Comparison of ENCODE assay signal across 8 cellular contexts in genomic region chr4:88320174-88320779, GRCh38. TPM values are rescaled to one million over a fixed set of nuclear protein-coding genes. Genes with fewer than 3 reads are reported as not detected.
DNase-seq lines count a peak whose midpoint lies in the region; ATAC-seq, FAIRE-seq and TF ChIP-seq lines count a peak whose summit lies in the region.

No MANE protein-coding gene starts in this region.

- FAIRE-seq in RCC 7860 (lab: Jason Lieb, UNC): no peak

- H3K27ac ChIP-seq in HL-60 (replicated peaks): peak overlapping the region; percentile 65
- H3K27ac ChIP-seq in esophagus (ENCODE audit: low read depth in 2 of 2, low read length in 1 of 2): peak overlapping the region; percentile 82 to 95

- no peaks in the 10 kb centered on the region for H3K9me3 ChIP-seq in esophagus (ENCODE audit: control insufficient read depth in 2 of 2, insufficient read depth in 1 of 2, low read depth in 1 of 2, low read length in 1 of 2)

- H3K36me3 ChIP-seq in esophagus (ENCODE audit: control insufficient read depth in 2 of 2, insufficient read depth in 2 of 2, low read length in 1 of 2): no peaks in the 10 kb centered on the region

- H3K27me3 ChIP-seq in HL-60 (ENCODE audit: insufficient read depth, poor library complexity, severe bottlenecking) (no peaks in the 10 kb centered on the region), esophagus (ENCODE audit: control insufficient read depth in 1 of 2, insufficient read depth in 2 of 2, low read length in 2 of 2) (no peaks in the 10 kb centered on the region)

- peaks cover 0 to 2% of the 10 kb centered on the region in 2 donors for H3K4me1 ChIP-seq in esophagus (ENCODE audit: control insufficient read depth in 2 of 2, insufficient read depth in 2 of 2, low read length in 1 of 2)

- no peak for TF ChIP-seq CTCF in HL-60 (IDR thresholded peaks at IDR 0.05; ENCODE audit: insufficient read depth, low read length)

- 35 to 55% methylated on average over 1 of the region's 1 CpG for WGBS in esophagus, 2 donors

- no peak for DNase-seq in HL-60 (ENCODE audit: low read depth in 1 of 2, low spot score in 1 of 2)
- DNase-seq in HuH-7 (ENCODE audit: low spot score): no peak
- no peak for DNase-seq in RCC 7860 (ENCODE audit: low spot score)
- DNase-seq in Right ventricle myocardium superior: no peak
- DNase-seq in NCI-H146 (lab: John Stamatoyannopoulos, UW): no peak

- intact Hi-C loops in Right ventricle myocardium superior (cut with DNase I): no loop called here

- H3K4me3 ChIP-seq in GM08714 (ENCODE audit: low read length) (peak overlapping the region; percentile 29; the same call in 1 of the 2 replicates), HL-60 (replicated peaks; ENCODE audit: insufficient read depth, low read length) (no peak overlapping the region), esophagus (ENCODE audit: low read depth in 1 of 2, low read length in 2 of 2) (peak overlapping the region; percentile 1 to 46)

- ATAC-seq in GM21447 (IDR thresholded peaks at IDR 0.05; ENCODE audit: unreplicated experiment): peak; percentile 57
- no peak for ATAC-seq in Right ventricle myocardium superior (ENCODE audit: poor library complexity)

RNA-seq across cellular contexts. Expression of gene PPM1K, which starts 35.9 kb away (rescaled TPM):
- 1 to 10 TPM; 5.5 to 5.7 TPM for polyA plus RNA-seq in esophagus
- total RNA-seq in Right ventricle myocardium superior: 160 TPM

RNA-seq across cellular contexts. Expression of gene HERC6, which starts 58.4 kb away (rescaled TPM):
- polyA plus RNA-seq in esophagus: 10 to 100 TPM in 1 of 2 donors, 1 to 10 TPM in 1; 8.7 to 15.6 TPM
- total RNA-seq in Right ventricle myocardium superior: 6.3 TPM
